In the genomic region with DNA sequence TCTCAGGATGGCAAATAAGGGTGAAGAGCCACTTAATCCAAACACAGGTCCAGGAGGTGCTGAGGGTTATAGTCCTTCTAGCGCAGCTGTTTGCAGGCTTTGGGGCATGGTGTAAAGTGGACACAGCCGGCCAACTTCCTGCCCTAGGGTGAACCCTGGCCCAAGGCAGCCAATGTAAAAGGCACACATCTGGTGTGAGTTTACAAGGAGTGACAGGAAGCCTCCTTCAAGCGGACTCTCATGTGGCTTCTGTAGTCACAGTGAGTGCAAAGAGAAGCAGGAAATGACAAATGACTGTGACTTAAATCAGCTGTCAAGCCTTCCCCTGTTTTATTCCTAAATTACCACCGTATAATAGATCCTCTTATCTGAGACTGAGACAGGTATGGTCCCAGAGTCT, we compare ENCODE assay signal across 11 cellular contexts.
DNase-seq lines count a peak whose midpoint lies in the region; ATAC-seq lines count a peak whose summit lies in the region.
"Had no signal": no experiment of that assay in that cellular context is flagged by ENCODE, and none has a peak within 500 bp of the region (broad histone marks: within the 10 kb centered on the region; RNA-seq: fewer than 3 reads in every experiment).

No MANE protein-coding gene starts in this region.

- H3K4me3 ChIP-seq in naive thymus-derived CD4-positive, alpha-beta T cell (ENCODE audit: low read length): no peak overlapping the region

- intact Hi-C loops in activated CD4-positive, alpha-beta T cell treated with anti-CD3 and anti-CD28 coated beads for 36 hours (cut with DNase I, micrococcal nuclease): no loop called here
- intact Hi-C loops in naive thymus-derived CD4-positive, alpha-beta T cell (cut with micrococcal nuclease): loop anchor here in 1 of 2 donors (5.0 kb wide), 1 partner anchor 89 kb away; no protein-coding TSS in a partner anchor

- no peaks in the 10 kb centered on the region for H3K9me3 Mint-ChIP-seq in activated CD4-positive, alpha-beta T cell treated with anti-CD3 and anti-CD28 coated beads for 36 hours (ENCODE audit: low read depth)
- H3K9me3 Mint-ChIP-seq in T-cell: no peaks in the 10 kb centered on the region
- no peaks in the 10 kb centered on the region for H3K9me3 Mint-ChIP-seq in naive thymus-derived CD4-positive, alpha-beta T cell
- H3K9me3 Mint-ChIP-seq: activated naive CD4-positive, alpha-beta T cell treated with anti-CD3 and anti-CD28 coated beads, Interleukin-2, amount 50 U/mL, for 24 hours had no signal

- H3K4me3 Mint-ChIP-seq in activated CD4-positive, alpha-beta T cell treated with anti-CD3 and anti-CD28 coated beads for 36 hours: no peak overlapping the region
- peak overlapping the region in 1 of 3 donors; percentile 26 for H3K4me3 Mint-ChIP-seq in T-cell
- H3K4me3 Mint-ChIP-seq in naive thymus-derived CD4-positive, alpha-beta T cell: peak overlapping the region in 9 of 10 donors; percentile 31 to 70 (median 46)
- H3K4me3 Mint-ChIP-seq: activated naive CD4-positive, alpha-beta T cell treated with anti-CD3 and anti-CD28 coated beads, Interleukin-2, amount 50 U/mL, for 24 hours had no signal

- H3K36me3 ChIP-seq in naive thymus-derived CD4-positive, alpha-beta T cell (ENCODE audit: control insufficient read depth in 2 of 3, insufficient read depth in 3 of 3, low read length in 3 of 3): no peaks in the 10 kb centered on the region

- H3K4me1 Mint-ChIP-seq in activated CD4-positive, alpha-beta T cell treated with anti-CD3 and anti-CD28 coated beads for 36 hours: peaks cover 7% of the 10 kb centered on the region
- H3K4me1 Mint-ChIP-seq in T-cell: peaks cover 15 to 19% (median 16%) of the 10 kb centered on the region in 3 donors
- peaks cover 4 to 22% (median 19%) of the 10 kb centered on the region in 7 donors for H3K4me1 Mint-ChIP-seq in naive thymus-derived CD4-positive, alpha-beta T cell

- H3K27me3 ChIP-seq in naive thymus-derived CD4-positive, alpha-beta T cell (ENCODE audit: control insufficient read depth in 2 of 2, insufficient read depth in 2 of 2, low read length in 2 of 2): no peaks in the 10 kb centered on the region

- no peaks in the 10 kb centered on the region for H3K36me3 Mint-ChIP-seq in activated CD4-positive, alpha-beta T cell treated with anti-CD3 and anti-CD28 coated beads for 36 hours (ENCODE audit: low read depth)
- no peaks in the 10 kb centered on the region for H3K36me3 Mint-ChIP-seq in T-cell
- H3K36me3 Mint-ChIP-seq in naive thymus-derived CD4-positive, alpha-beta T cell: peaks cover 0 to 4% (median 0%) of the 10 kb centered on the region in 5 donors
- H3K36me3 Mint-ChIP-seq: activated naive CD4-positive, alpha-beta T cell treated with anti-CD3 and anti-CD28 coated beads, Interleukin-2, amount 50 U/mL, for 24 hours had no signal

- H3K27ac Mint-ChIP-seq in activated CD4-positive, alpha-beta T cell treated with anti-CD3 and anti-CD28 coated beads for 36 hours: no peak overlapping the region
- peak overlapping the region; percentile 45 to 63 for H3K27ac Mint-ChIP-seq in T-cell
- peak overlapping the region in 5 of 9 donors; percentile 20 to 88 (median 67) for H3K27ac Mint-ChIP-seq in naive thymus-derived CD4-positive, alpha-beta T cell
- H3K27ac Mint-ChIP-seq: activated naive CD4-positive, alpha-beta T cell treated with anti-CD3 and anti-CD28 coated beads, Interleukin-2, amount 50 U/mL, for 24 hours had no signal

- H3K9me3 ChIP-seq in naive thymus-derived CD4-positive, alpha-beta T cell (ENCODE audit: control insufficient read depth in 2 of 3, low read length in 3 of 3): no peaks in the 10 kb centered on the region

- H3K4me1 ChIP-seq in naive thymus-derived CD4-positive, alpha-beta T cell (ENCODE audit: control insufficient read depth in 2 of 2, insufficient read depth in 2 of 2, low read length in 2 of 2): peaks cover 7 to 11% of the 10 kb centered on the region in 2 donors

- CTCF ChIA-PET in activated CD4-positive, alpha-beta T cell treated with anti-CD3 and anti-CD28 coated beads for 36 hours (lab: Charles Lee): interaction anchor here (0.6 to 0.8 kb wide), 2 partner anchors 11 to 387 kb away, joined by 3 read pairs; no protein-coding TSS in a partner anchor
- CTCF ChIA-PET in T-cell (lab: Charles Lee): no interaction called here
- CTCF ChIA-PET in naive thymus-derived CD4-positive, alpha-beta T cell (lab: Charles Lee): no interaction called here

- POLR2A ChIA-PET in activated CD4-positive, alpha-beta T cell treated with anti-CD3 and anti-CD28 coated beads for 36 hours (lab: Charles Lee): no interaction called here
- POLR2A ChIA-PET in T-cell (lab: Charles Lee): interaction anchor here in 1 of 2 donors (0.6 kb wide), 1 partner anchor 81 kb away, joined by 3 read pairs; no protein-coding TSS in a partner anchor
- POLR2A ChIA-PET in naive thymus-derived CD4-positive, alpha-beta T cell (lab: Charles Lee): no interaction called here

- peaks cover 4% of the 10 kb centered on the region for H3K27me3 Mint-ChIP-seq in activated CD4-positive, alpha-beta T cell treated with anti-CD3 and anti-CD28 coated beads for 36 hours
- peaks cover 0 to 9% of the 10 kb centered on the region in 2 donors for H3K27me3 Mint-ChIP-seq in T-cell
- H3K27me3 Mint-ChIP-seq in naive thymus-derived CD4-positive, alpha-beta T cell: peaks cover 0 to 13% (median 3%) of the 10 kb centered on the region in 5 donors
- H3K27me3 Mint-ChIP-seq: activated naive CD4-positive, alpha-beta T cell treated with anti-CD3 and anti-CD28 coated beads, Interleukin-2, amount 50 U/mL, for 24 hours had no signal

- no peak overlapping the region for H3K27ac ChIP-seq in naive thymus-derived CD4-positive, alpha-beta T cell (ENCODE audit: low read depth, low read length)
- H3K27ac ChIP-seq: epithelial cell of prostate had no signal

- peak; percentile 31 for DNase-seq in activated CD4-positive, alpha-beta T cell treated with anti-CD3 and anti-CD28 coated beads for 36 hours
- DNase-seq in activated CD4-positive, alpha-beta T cell treated with anti-CD3 and anti-CD28 coated beads, Interleukin-2, amount 50 U/mL, for 1 hour: no peak
- DNase-seq in T-cell: peak in 9 of 34 experiments; percentile 0 to 25 (median 4)
- DNase-seq in naive thymus-derived CD4-positive, alpha-beta T cell: peak in 6 of 9 donors; percentile 5 to 43 (median 36)
- no peak for DNase-seq in NK-92 treated with Interleukin-12 subunit alpha and Interleukin-12 subunit beta, amount 100 ng/mL, for 24 hours (lab: John Stamatoyannopoulos, UW)
- DNase-seq in left lobe of liver (ENCODE audit: low spot score): no peak
- DNase-seq: NCI-H2171 had no signal

- peak; percentile 97 for ATAC-seq in activated CD4-positive, alpha-beta T cell treated with anti-CD3 and anti-CD28 coated beads for 36 hours
- ATAC-seq in GM19463 (IDR thresholded peaks at IDR 0.05; ENCODE audit: unreplicated experiment) (peak; percentile 53), T-cell (replicated peaks in 1 of 4) (peak; percentile 63 to 94 (median 80)), GM19324 (IDR thresholded peaks at IDR 0.05; ENCODE audit: low FRiP score, unreplicated experiment) (no peak), left lobe of liver (no peak)
- ATAC-seq in naive thymus-derived CD4-positive, alpha-beta T cell: peak; percentile 76

Comparison
In these comparisons a context has a peak if more than half of its experiments do, and no peak if none do; other contexts are left out.
1. DNase-seq: peak in activated CD4-positive, alpha-beta T cell treated with anti-CD3 and anti-CD28 coated beads for 36 hours (single experiment) and naive thymus-derived CD4-positive, alpha-beta T cell (6 of 9); none in activated CD4-positive, alpha-beta T cell treated with anti-CD3 and anti-CD28 coated beads, Interleukin-2, amount 50 U/mL, for 1 hour (single experiment), NK-92 treated with Interleukin-12 subunit alpha and Interleukin-12 subunit beta, amount 100 ng/mL, for 24 hours (single experiment) and left lobe of liver (single experiment).
2. ATAC-seq: peak in activated CD4-positive, alpha-beta T cell treated with anti-CD3 and anti-CD28 coated beads for 36 hours (single experiment), GM19463 (single experiment), T-cell (4 of 4) and naive thymus-derived CD4-positive, alpha-beta T cell (single experiment); none in GM19324 (single experiment) and left lobe of liver (single experiment).